Comparison of ENCODE assay signal across 9 cellular contexts in the genomic region with DNA sequence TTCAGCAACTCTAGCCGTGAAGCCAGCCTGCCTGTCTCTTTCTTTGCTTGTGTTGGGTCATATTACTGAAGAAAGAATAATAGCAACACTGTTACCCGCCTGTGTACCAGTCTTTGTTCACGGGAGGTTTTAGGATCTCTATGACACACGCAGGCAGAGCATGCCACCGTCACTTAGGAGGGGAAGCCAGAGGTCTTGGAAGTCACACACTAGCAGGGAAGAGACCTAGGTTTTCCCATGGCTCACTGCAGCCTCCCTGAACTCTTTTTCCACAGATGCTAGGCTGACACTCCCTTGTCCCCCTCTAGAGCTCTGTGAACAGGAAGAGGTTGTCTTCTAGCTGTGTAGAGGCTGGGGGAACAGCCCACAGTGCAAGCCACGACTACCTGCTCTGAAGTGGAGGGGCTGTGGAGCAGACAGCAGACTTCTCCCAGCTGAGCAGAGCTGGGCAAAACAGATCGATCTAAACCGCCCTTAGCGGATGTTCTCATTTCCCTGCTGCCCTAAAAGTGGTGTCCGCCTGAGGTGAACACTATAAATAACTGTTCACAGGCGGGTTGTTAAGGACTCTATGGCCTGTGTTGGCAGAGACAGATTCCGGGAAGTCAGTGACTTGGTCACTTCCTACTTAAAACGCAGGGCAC.
DNase-seq lines count a peak whose midpoint lies in the region; ATAC-seq, FAIRE-seq and TF ChIP-seq lines count a peak whose summit lies in the region.
"Had no signal": no experiment of that assay in that cellular context is flagged by ENCODE, and none has a peak within 500 bp of the region (broad histone marks: within the 10 kb centered on the region; RNA-seq: fewer than 3 reads in every experiment).

No MANE protein-coding gene starts in this region.

- no peaks in the 10 kb centered on the region for H3K79me2 ChIP-seq in OCI-LY7 (ENCODE audit: insufficient read depth, low read depth, low read length)

- ATAC-seq in gastroesophageal sphincter: peak; percentile 44
- ATAC-seq in sciatic nerve: peak; percentile 71
- no peak for ATAC-seq in HG02642 (IDR thresholded peaks at IDR 0.05; ENCODE audit: poor library complexity, unreplicated experiment)
- ATAC-seq in left colon: no peak

- no peak overlapping the region for H3K27ac ChIP-seq in OCI-LY7 (ENCODE audit: low read depth, low read length, poor library complexity, severe bottlenecking)
- H3K27ac ChIP-seq in gastroesophageal sphincter: peak overlapping the region in 3 of 4 donors; percentile 57 to 68 (median 61)
- H3K27ac ChIP-seq: VCaP had no signal

- TF ChIP-seq CTCF in OCI-LY7 (conservative IDR thresholded peaks at IDR 0.05; ENCODE audit: low read length): no peak
- no peak for TF ChIP-seq CTCF in gastroesophageal sphincter (IDR thresholded peaks at IDR 0.05)

- peak; percentile 52 for FAIRE-seq in GM18507 (lab: Jason Lieb, UNC)

- no peaks in the 10 kb centered on the region for H4K20me1 ChIP-seq in OCI-LY7 (ENCODE audit: insufficient read depth, low read length)

- intact Hi-C loops in OCI-LY7 (cut with micrococcal nuclease; ENCODE audit: unreplicated experiment): no loop called here
- intact Hi-C loops in sciatic nerve (cut with DNase I): no loop called here
- intact Hi-C loops in left colon (cut with DNase I, micrococcal nuclease): no loop called here

- no peak for TF ChIP-seq EP300 in gastroesophageal sphincter (IDR thresholded peaks at IDR 0.05)

- WGBS in gastroesophageal sphincter (ENCODE audit: low coverage in 1 of 2), 2 donors: 54% methylated on average over 5 of the region's 13 CpGs; no CpG with 5 or more reads in 1 of the 2 donors

- H3K27me3 ChIP-seq in gastroesophageal sphincter: no peaks in the 10 kb centered on the region

- BruUV-seq in OCI-LY7 (replicated peaks; lab: Mats Ljungman, UMichigan): no TSS peak

- DNase-seq in GM18507 (ENCODE audit: extremely low spot score, insufficient read length, low read depth) (no peak), OCI-LY7 (ENCODE audit: low spot score) (peak; percentile 6), sciatic nerve (ENCODE audit: low spot score) (no peak), HCEC 1CT (no peak), NCI-H187 treated with DMSO at 0.1 percent for 48 hours (lab: John Stamatoyannopoulos, UW) (no peak), left colon (no peak)

- peak overlapping the region; percentile 53; the same call in 1 of the 2 replicates for H2AFZ ChIP-seq in OCI-LY7 (ENCODE audit: low read length)

- CTCF ChIA-PET in OCI-LY7 (lab: Charles Lee; ENCODE audit: unreplicated experiment): no interaction called here

- H3K4me3 ChIP-seq in OCI-LY7 (ENCODE audit: low read depth, low read length, poor library complexity, severe bottlenecking) (no peak overlapping the region), gastroesophageal sphincter (no peak overlapping the region)

- H3K9me3 ChIP-seq in OCI-LY7 (ENCODE audit: low read length) (no peaks in the 10 kb centered on the region), gastroesophageal sphincter (no peaks in the 10 kb centered on the region)

- H3K36me3 ChIP-seq in OCI-LY7 (ENCODE audit: insufficient read depth, low read length): no peaks in the 10 kb centered on the region
- no peaks in the 10 kb centered on the region for H3K36me3 ChIP-seq in gastroesophageal sphincter

- no peak overlapping the region for H3K4me2 ChIP-seq in OCI-LY7 (ENCODE audit: low read length)

- no peak for TF ChIP-seq POLR2A in gastroesophageal sphincter (IDR thresholded peaks at IDR 0.05)

- POLR2A ChIA-PET in OCI-LY7 (lab: Charles Lee): no interaction called here

- H3K4me1 ChIP-seq in OCI-LY7 (ENCODE audit: insufficient read depth, low read length, poor library complexity, severe bottlenecking) (peaks cover 6% of the 10 kb centered on the region), gastroesophageal sphincter (peaks cover 0 to 29% (median 16%) of the 10 kb centered on the region in 3 donors)

- no peaks in the 10 kb centered on the region for H3K9me2 ChIP-seq in OCI-LY7 (ENCODE audit: insufficient read depth, low read length)

Comparison
In these comparisons a context has a peak if more than half of its experiments do, and no peak if none do; other contexts are left out.
1. ATAC-seq: peak in gastroesophageal sphincter (single experiment) and sciatic nerve (single experiment); none in HG02642 (single experiment) and left colon (single experiment).